Comparison of ENCODE assay signal across 17 cellular contexts in genomic region chr2:172677363-172677762, GRCh38.
"Had no signal": no experiment of that assay in that cellular context is flagged by ENCODE, and none has a peak within 500 bp of the region (broad histone marks: within the 10 kb centered on the region; RNA-seq: fewer than 3 reads in every experiment).

No MANE protein-coding gene starts in this region.

- H3K4me3 ChIP-seq: gastrocnemius medialis, left lung, suprapubic skin, upper lobe of right lung had no signal

- H3K36me3 ChIP-seq: brain microvascular endothelial cell, gastrocnemius medialis, left lung, suprapubic skin, upper lobe of right lung had no signal

- DNase-seq: activated CD4-positive, alpha-beta T cell treated with anti-CD3 and anti-CD28 coated beads, Interleukin-2, amount 50 U/mL, for 4 hours; activated effector memory CD4-positive, alpha-beta T cell treated with Interleukin-2 at 50 U/mL for 16 hours; activated T-cell treated with anti-CD3 and anti-CD28 coated beads, Interleukin-2, amount 50 U/mL, for 1 hour; amygdala; brain microvascular endothelial cell; cerebellar nuclear complex; endodermal cell; gastrocnemius medialis; islet precursor cell; left lung; mesenchymal stem cell; stimulated activated CD4-positive, alpha-beta T cell treated with anti-CD3 and anti-CD28 coated beads, Interleukin-2, amount 100 ng/mL, for 48 hours; stimulated activated naive CD8-positive, alpha-beta T cell treated with anti-CD3 and anti-CD28 coated beads, Interleukin-15, Interleukin-2, amounts not matched to agents 100 U/mL and 50 U/mL, for 24 hours; upper lobe of right lung had no signal

- H3K27ac ChIP-seq: brain microvascular endothelial cell, gastrocnemius medialis, left lung, suprapubic skin, upper lobe of right lung had no signal

- H3K9me3 ChIP-seq: gastrocnemius medialis, left lung, suprapubic skin, upper lobe of right lung had no signal

- ATAC-seq: activated CD4-positive, CD25-positive, alpha-beta regulatory T cell treated with anti-CD3 and anti-CD28 coated beads, Interleukin-2, amount 50 U/mL, for 24 hours; activated naive CD4-positive, alpha-beta T cell treated with anti-CD3 and anti-CD28 coated beads, Interleukin-2, amount 50 U/mL, for 72 hours; gastrocnemius medialis; left lung; stimulated activated naive CD8-positive, alpha-beta T cell treated with anti-CD3 and anti-CD28 coated beads, Interleukin-15, Interleukin-2, amounts not matched to agents 100 U/mL and 50 U/mL, for 24 hours; upper lobe of right lung had no signal
